Comparison of ENCODE assay signal across 1 cellular context in genomic region chr17:3904486-3904885, GRCh38.
TF ChIP-seq lines count a peak whose summit lies in the region.

No MANE protein-coding gene starts in this region.

TF ChIP-seq in GM12878, 131 proteins besides CTCF, POLR2A, EP300 and RAD21:
- TF ChIP-seq, protein P1, sequence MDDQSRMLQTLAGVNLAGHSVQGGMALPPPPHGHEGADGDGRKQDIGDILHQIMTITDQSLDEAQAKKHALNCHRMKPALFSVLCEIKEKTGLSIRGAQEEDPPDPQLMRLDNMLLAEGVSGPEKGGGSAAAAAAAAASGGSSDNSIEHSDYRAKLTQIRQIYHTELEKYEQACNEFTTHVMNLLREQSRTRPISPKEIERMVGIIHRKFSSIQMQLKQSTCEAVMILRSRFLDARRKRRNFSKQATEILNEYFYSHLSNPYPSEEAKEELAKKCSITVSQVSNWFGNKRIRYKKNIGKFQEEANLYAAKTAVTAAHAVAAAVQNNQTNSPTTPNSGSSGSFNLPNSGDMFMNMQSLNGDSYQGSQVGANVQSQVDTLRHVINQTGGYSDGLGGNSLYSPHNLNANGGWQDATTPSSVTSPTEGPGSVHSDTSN (IDR thresholded peaks at IDR 0.05; ENCODE audit: insufficient replicate concordance, low read depth, low read length), result no peak
- TF ChIP-seq IKZF1 (conservative IDR thresholded peaks at IDR 0.05) (0 out of 2 replicates have a peak, but pooled peaks have one; percentile 10), NRF1 (conservative IDR thresholded peaks at IDR 0.05; ENCODE audit: low read depth, low read length) (no peak), TCF7 (IDR thresholded peaks at IDR 0.05; ENCODE audit: borderline replicate concordance) (no peak), MEF2B (IDR thresholded peaks at IDR 0.05; ENCODE audit: partially characterized antibody, poor library complexity, severe bottlenecking) (peak; percentile 76), ZNF687 (IDR thresholded peaks at IDR 0.05) (peak; percentile 52; the same call in 1 of the 2 replicates), CHD2 (IDR thresholded peaks at IDR 0.05; ENCODE audit: borderline replicate concordance, low read depth, low read length) (0 out of 2 replicates have a peak, but pooled peaks have one; percentile 35), BRCA1 (IDR thresholded peaks at IDR 0.05; ENCODE audit: low read depth, low read length) (no peak), DPF2 (IDR thresholded peaks at IDR 0.05) (no peak)
TF ChIP-seq in GM12878: peak in this region for 4.
